ENCODE assay signal across 13 cellular contexts in the genomic region with DNA sequence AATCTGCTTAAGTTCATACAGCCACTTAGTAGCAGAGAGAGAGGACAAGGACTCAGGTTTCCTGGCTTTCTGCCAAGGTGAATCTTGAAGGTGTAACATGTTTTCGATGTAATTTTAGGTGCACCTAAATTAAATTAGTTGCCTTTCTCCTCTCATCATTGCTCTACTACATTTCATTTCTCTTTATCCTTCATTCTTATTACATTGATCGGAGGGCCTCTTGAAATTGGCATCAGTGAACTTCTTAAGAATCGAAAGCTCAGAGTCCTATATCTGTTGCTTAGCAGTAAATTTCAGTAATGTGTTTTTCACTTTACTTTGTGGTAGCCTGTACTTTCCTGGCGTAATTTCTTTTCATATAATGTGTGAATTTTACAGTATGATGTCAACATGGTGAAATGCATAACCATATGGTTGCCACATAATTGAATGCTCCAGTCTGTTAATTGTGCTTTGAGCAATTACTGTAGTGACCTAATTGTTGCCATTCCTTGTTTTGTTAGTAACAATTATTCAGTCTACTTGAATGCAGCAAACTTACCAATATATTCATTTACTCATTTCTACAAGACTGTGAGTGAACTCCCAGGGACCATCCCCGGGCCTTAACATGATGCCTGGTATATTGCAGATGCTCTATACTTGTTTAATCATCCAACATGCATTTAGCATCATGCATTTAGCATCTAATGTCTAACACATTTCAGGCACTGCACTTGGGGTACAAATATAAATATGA.
DNase-seq lines count a peak whose midpoint lies in the region; ATAC-seq lines count a peak whose summit lies in the region.
"Had no signal": no experiment of that assay in that cellular context is flagged by ENCODE, and none has a peak within 500 bp of the region (broad histone marks: within the 10 kb centered on the region; RNA-seq: fewer than 3 reads in every experiment).

No MANE protein-coding gene starts in this region.

- no peaks in the 10 kb centered on the region for H4K20me1 ChIP-seq in Karpas-422 (ENCODE audit: insufficient read depth, low read depth, low read length)

- no peak overlapping the region for H3K4me3 ChIP-seq in Karpas-422 (ENCODE audit: low read length)
- H3K4me3 ChIP-seq: psoas muscle had no signal

- ATAC-seq in sciatic nerve = no peak
- ATAC-seq: psoas muscle had no signal

- no peak overlapping the region for H3K27ac ChIP-seq in Karpas-422 (ENCODE audit: low read length)
- H3K27ac ChIP-seq: psoas muscle had no signal

- no peak overlapping the region for H2AFZ ChIP-seq in Karpas-422 (ENCODE audit: low read length)

- intact Hi-C loops in sciatic nerve (cut with DNase I) = no loop called here

- no peaks in the 10 kb centered on the region for H3K79me2 ChIP-seq in Karpas-422 (ENCODE audit: low read length)

- H3K4me2 ChIP-seq in Karpas-422 (ENCODE audit: low read depth, low read length, poor library complexity, severe bottlenecking) = no peak overlapping the region

- H3K9me2 ChIP-seq in Karpas-422 (replicated peaks; ENCODE audit: insufficient read depth, low read length) = no peaks in the 10 kb centered on the region

- no peaks in the 10 kb centered on the region for H3K36me3 ChIP-seq in Karpas-422 (ENCODE audit: insufficient read depth, low read length)

- DNase-seq in stimulated activated CD4-positive, alpha-beta T cell treated with anti-CD3 and anti-CD28 coated beads, Interleukin-15, amount 100 ng/mL, for 24 hours = peak; percentile 47
- no peak for DNase-seq in stimulated activated CD4-positive, alpha-beta T cell treated with anti-CD3 and anti-CD28 coated beads, Interleukin-4, amount 100 ng/mL, for 4 hours
- DNase-seq in T follicular helper cell (ENCODE audit: low read depth) (peak; percentile 20), cerebellar cortex (ENCODE audit: low spot score) (peak; percentile 78), glomerular visceral epithelial cell (ENCODE audit: extremely low spot score) (no peak), Karpas-422 (no peak), sciatic nerve (ENCODE audit: low spot score) (no peak), GF-D8 (lab: John Stamatoyannopoulos, UW) (no peak)
- DNase-seq: activated B cell treated with CpG ODN at 0.5 μM for 24 hours, aorta, head of caudate nucleus, psoas muscle, SHP77 treated with DMSO at 0.1 percent for 48 hours had no signal

- no peaks in the 10 kb centered on the region for H3K9me3 ChIP-seq in Karpas-422 (ENCODE audit: low read length)
- H3K9me3 ChIP-seq: psoas muscle had no signal

- H3K9ac ChIP-seq in Karpas-422 (ENCODE audit: low read length) = no peak overlapping the region

- no peaks in the 10 kb centered on the region for H3K27me3 ChIP-seq in Karpas-422 (ENCODE audit: low read length)

- H3K4me1 ChIP-seq in Karpas-422 (ENCODE audit: low read length) = no peaks in the 10 kb centered on the region
- H3K4me1 ChIP-seq: psoas muscle had no signal

Comparison
In these comparisons a context has a peak if more than half of its experiments do, and no peak if none do; other contexts are left out.
1. DNase-seq: peak in stimulated activated CD4-positive, alpha-beta T cell treated with anti-CD3 and anti-CD28 coated beads, Interleukin-15, amount 100 ng/mL, for 24 hours (single experiment), T follicular helper cell (single experiment) and cerebellar cortex (single experiment); none in stimulated activated CD4-positive, alpha-beta T cell treated with anti-CD3 and anti-CD28 coated beads, Interleukin-4, amount 100 ng/mL, for 4 hours (0 of 2), glomerular visceral epithelial cell (single experiment), Karpas-422 (single experiment), sciatic nerve (single experiment) and GF-D8 (single experiment).